1 cellular context compared by ENCODE assay signal in the genomic region with DNA sequence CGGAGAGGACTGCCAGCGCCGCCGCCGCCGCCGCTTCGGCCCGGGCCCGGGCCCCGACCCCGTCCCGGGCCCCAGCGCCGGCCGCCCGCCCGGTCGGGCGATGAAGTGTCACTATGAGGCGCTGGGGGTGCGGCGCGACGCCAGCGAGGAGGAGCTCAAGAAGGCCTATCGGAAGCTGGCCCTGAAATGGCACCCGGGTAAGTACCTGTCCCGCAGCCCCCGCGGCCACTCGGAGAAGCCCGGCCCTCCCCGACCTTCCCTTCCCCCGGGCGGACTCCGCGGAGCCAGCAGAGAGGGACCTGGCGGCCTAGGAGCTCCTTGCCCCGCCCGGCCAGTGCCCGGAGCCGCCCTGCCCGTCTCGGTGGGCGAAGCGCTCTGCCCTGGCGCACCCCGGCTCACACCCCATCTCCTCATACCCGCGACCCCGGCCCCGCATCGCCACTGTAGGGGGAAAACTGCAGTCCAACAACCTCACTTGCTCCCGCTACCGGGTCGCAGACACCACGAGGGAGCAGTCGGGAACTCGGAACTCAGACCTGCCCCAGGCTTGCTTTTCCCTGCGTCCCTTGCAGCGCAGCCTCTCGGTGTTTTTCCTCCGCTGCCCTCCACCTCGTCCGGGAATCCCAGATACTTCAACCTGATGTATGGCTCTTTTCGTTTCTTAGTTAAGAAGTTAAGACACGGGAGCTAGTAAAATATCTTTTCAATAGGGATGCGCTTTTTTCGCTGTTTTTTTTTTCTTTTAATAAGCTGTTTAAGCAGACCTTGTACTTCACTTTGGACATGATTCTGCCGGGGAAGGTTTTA.
A peak's percentile ranks its signal among the peaks of the same experiment; 100 is the strongest.
TF ChIP-seq lines count a peak whose summit lies in the region.

No MANE protein-coding gene starts in this region.

TF ChIP-seq in HepG2, 621 proteins besides CTCF, POLR2A, EP300 and RAD21 (continued from another document and continues in another):
- TF ChIP-seq, protein P1, sequence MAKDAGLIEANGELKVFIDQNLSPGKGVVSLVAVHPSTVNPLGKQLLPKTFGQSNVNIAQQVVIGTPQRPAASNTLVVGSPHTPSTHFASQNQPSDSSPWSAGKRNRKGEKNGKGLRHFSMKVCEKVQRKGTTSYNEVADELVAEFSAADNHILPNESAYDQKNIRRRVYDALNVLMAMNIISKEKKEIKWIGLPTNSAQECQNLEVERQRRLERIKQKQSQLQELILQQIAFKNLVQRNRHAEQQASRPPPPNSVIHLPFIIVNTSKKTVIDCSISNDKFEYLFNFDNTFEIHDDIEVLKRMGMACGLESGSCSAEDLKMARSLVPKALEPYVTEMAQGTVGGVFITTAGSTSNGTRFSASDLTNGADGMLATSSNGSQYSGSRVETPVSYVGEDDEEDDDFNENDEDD (CRISPR knock-in tag; IDR thresholded peaks at IDR 0.05; ENCODE audit: borderline replicate concordance) = no peak
- TF ChIP-seq DNMT1 (CRISPR knock-in tag; IDR thresholded peaks at IDR 0.05) (no peak), ZNF331 (CRISPR knock-in tag; IDR thresholded peaks at IDR 0.05) (peak; percentile 15; the same call in 1 of the 2 replicates), ZNF143 (CRISPR knock-in tag; IDR thresholded peaks at IDR 0.05) (no peak), ELF4 (CRISPR knock-in tag; IDR thresholded peaks at IDR 0.05; ENCODE audit: borderline replicate concordance) (0 out of 2 replicates have a peak, but pooled peaks have one; percentile 22), EED (CRISPR knock-in tag; IDR thresholded peaks at IDR 0.05) (0 out of 2 replicates have a peak, but pooled peaks have one; percentile 27), ZSCAN20 (CRISPR knock-in tag; IDR thresholded peaks at IDR 0.05; ENCODE audit: borderline replicate concordance) (no peak; the same call in 1 of the 2 replicates), ZNF235 (CRISPR knock-in tag; IDR thresholded peaks at IDR 0.05; ENCODE audit: borderline replicate concordance) (no peak), HNRNPLL (IDR thresholded peaks at IDR 0.05; ENCODE audit: low read depth, low read length, poor library complexity, severe bottlenecking) (peak; percentile 42), ZC3H13 (CRISPR knock-in tag; IDR thresholded peaks at IDR 0.05) (no peak), ZNF333 (CRISPR knock-in tag; IDR thresholded peaks at IDR 0.05; ENCODE audit: borderline replicate concordance) (peak; percentile 52; the same call in 1 of the 2 replicates), ZBTB38 (CRISPR knock-in tag; IDR thresholded peaks at IDR 0.05) (0 out of 2 replicates have a peak, but pooled peaks have one; percentile 26), ZNF501 (CRISPR knock-in tag; IDR thresholded peaks at IDR 0.05) (peak; percentile 54), HCFC1 (IDR thresholded peaks at IDR 0.05; ENCODE audit: low read depth, low read length) (no peak), ARNTL (CRISPR knock-in tag; IDR thresholded peaks at IDR 0.05) (0 out of 2 replicates have a peak, but pooled peaks have one; percentile 9), KMT2A (CRISPR knock-in tag; IDR thresholded peaks at IDR 0.05) (peak; percentile 60; the same call in 1 of the 2 replicates), NFKBIZ (CRISPR knock-in tag; IDR thresholded peaks at IDR 0.05) (no peak), CEBPG (CRISPR knock-in tag; IDR thresholded peaks at IDR 0.05) (no peak), HNRNPL (IDR thresholded peaks at IDR 0.05; ENCODE audit: low read depth, low read length) (0 out of 2 replicates have a peak, but pooled peaks have one; percentile 52), ZNF317 (CRISPR knock-in tag; IDR thresholded peaks at IDR 0.05) (peak; percentile 38; the same call in 1 of the 2 replicates), ETV6 (CRISPR knock-in tag; conservative IDR thresholded peaks at IDR 0.05) (0 out of 2 replicates have a peak, but pooled peaks have one; percentile 36), ZNF850 (CRISPR knock-in tag; conservative IDR thresholded peaks at IDR 0.05) (0 out of 2 replicates have a peak, but pooled peaks have one; percentile 16), SYNCRIP (IDR thresholded peaks at IDR 0.05; ENCODE audit: insufficient read depth, low read depth, low read length) (no peak), ELF1 (CRISPR knock-in tag; IDR thresholded peaks at IDR 0.05) (no peak), ZNF747 (CRISPR knock-in tag; IDR thresholded peaks at IDR 0.05; ENCODE audit: borderline replicate concordance) (peak; percentile 74), NONO (IDR thresholded peaks at IDR 0.05) (no peak), NONO (CRISPR knock-in tag; conservative IDR thresholded peaks at IDR 0.05) (peak; percentile 53; the same call in 1 of the 2 replicates), ZBTB7B (CRISPR knock-in tag; IDR thresholded peaks at IDR 0.05) (peak; percentile 37; the same call in 1 of the 2 replicates), PITX1 (CRISPR knock-in tag; IDR thresholded peaks at IDR 0.05) (peak; percentile 45; the same call in 1 of the 2 replicates), MAFK (conservative IDR thresholded peaks at IDR 0.05 in 1 of 2, IDR thresholded peaks at IDR 0.05 in 1 of 2; ENCODE audit: low read length in 2 of 2) (no peak), MYC (CRISPR knock-in tag; IDR thresholded peaks at IDR 0.05; ENCODE audit: borderline replicate concordance) (peak; percentile 63; the same call in 1 of the 2 replicates), GLI4 (CRISPR knock-in tag; IDR thresholded peaks at IDR 0.05; ENCODE audit: borderline replicate concordance) (peak; percentile 72; the same call in 1 of the 2 replicates), JUN (CRISPR knock-in tag; IDR thresholded peaks at IDR 0.05) (no peak), ZNF768 (CRISPR knock-in tag; IDR thresholded peaks at IDR 0.05) (peak; percentile 50; the same call in 1 of the 2 replicates)
- TF ChIP-seq, protein P2, sequence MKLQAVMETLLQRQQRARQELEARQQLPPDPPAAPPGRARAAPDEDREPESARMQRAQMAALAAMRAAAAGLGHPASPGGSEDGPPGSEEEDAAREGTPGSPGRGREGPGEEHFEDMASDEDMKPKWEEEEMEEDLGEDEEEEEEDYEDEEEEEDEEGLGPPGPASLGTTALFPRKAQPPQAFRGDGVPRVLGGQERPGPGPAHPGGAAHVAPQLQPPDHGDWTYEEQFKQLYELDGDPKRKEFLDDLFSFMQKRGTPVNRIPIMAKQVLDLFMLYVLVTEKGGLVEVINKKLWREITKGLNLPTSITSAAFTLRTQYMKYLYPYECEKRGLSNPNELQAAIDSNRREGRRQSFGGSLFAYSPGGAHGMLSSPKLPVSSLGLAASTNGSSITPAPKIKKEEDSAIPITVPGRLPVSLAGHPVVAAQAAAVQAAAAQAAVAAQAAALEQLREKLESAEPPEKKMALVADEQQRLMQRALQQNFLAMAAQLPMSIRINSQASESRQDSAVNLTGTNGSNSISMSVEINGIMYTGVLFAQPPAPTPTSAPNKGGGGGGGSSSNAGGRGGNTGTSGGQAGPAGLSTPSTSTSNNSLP (IDR thresholded peaks at IDR 0.05; ENCODE audit: low read depth, low read length) = no peak
- TF ChIP-seq, protein P3, sequence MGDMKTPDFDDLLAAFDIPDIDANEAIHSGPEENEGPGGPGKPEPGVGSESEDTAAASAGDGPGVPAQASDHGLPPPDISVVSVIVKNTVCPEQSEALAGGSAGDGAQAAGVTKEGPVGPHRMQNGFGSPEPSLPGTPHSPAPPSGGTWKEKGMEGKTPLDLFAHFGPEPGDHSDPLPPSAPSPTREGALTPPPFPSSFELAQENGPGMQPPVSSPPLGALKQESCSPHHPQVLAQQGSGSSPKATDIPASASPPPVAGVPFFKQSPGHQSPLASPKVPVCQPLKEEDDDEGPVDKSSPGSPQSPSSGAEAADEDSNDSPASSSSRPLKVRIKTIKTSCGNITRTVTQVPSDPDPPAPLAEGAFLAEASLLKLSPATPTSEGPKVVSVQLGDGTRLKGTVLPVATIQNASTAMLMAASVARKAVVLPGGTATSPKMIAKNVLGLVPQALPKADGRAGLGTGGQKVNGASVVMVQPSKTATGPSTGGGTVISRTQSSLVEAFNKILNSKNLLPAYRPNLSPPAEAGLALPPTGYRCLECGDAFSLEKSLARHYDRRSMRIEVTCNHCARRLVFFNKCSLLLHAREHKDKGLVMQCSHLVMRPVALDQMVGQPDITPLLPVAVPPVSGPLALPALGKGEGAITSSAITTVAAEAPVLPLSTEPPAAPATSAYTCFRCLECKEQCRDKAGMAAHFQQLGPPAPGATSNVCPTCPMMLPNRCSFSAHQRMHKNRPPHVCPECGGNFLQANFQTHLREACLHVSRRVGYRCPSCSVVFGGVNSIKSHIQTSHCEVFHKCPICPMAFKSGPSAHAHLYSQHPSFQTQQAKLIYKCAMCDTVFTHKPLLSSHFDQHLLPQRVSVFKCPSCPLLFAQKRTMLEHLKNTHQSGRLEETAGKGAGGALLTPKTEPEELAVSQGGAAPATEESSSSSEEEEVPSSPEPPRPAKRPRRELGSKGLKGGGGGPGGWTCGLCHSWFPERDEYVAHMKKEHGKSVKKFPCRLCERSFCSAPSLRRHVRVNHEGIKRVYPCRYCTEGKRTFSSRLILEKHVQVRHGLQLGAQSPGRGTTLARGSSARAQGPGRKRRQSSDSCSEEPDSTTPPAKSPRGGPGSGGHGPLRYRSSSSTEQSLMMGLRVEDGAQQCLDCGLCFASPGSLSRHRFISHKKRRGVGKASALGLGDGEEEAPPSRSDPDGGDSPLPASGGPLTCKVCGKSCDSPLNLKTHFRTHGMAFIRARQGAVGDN (CRISPR knock-in tag; IDR thresholded peaks at IDR 0.05) = peak; percentile 60
- TF ChIP-seq, protein P4, sequence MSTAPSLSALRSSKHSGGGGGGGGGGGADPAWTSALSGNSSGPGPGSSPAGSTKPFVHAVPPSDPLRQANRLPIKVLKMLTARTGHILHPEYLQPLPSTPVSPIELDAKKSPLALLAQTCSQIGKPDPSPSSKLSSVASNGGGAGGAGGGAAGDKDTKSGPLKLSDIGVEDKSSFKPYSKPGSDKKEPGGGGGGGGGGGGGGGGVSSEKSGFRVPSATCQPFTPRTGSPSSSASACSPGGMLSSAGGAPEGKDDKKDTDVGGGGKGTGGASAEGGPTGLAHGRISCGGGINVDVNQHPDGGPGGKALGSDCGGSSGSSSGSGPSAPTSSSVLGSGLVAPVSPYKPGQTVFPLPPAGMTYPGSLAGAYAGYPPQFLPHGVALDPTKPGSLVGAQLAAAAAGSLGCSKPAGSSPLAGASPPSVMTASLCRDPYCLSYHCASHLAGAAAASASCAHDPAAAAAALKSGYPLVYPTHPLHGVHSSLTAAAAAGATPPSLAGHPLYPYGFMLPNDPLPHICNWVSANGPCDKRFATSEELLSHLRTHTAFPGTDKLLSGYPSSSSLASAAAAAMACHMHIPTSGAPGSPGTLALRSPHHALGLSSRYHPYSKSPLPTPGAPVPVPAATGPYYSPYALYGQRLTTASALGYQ (CRISPR knock-in tag; IDR thresholded peaks at IDR 0.05) = no peak
- TF ChIP-seq, protein P5, sequence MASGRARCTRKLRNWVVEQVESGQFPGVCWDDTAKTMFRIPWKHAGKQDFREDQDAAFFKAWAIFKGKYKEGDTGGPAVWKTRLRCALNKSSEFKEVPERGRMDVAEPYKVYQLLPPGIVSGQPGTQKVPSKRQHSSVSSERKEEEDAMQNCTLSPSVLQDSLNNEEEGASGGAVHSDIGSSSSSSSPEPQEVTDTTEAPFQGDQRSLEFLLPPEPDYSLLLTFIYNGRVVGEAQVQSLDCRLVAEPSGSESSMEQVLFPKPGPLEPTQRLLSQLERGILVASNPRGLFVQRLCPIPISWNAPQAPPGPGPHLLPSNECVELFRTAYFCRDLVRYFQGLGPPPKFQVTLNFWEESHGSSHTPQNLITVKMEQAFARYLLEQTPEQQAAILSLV (CRISPR knock-in tag; IDR thresholded peaks at IDR 0.05; ENCODE audit: borderline replicate concordance) = peak; percentile 35; the same call in 1 of the 2 replicates
- TF ChIP-seq, protein P6, sequence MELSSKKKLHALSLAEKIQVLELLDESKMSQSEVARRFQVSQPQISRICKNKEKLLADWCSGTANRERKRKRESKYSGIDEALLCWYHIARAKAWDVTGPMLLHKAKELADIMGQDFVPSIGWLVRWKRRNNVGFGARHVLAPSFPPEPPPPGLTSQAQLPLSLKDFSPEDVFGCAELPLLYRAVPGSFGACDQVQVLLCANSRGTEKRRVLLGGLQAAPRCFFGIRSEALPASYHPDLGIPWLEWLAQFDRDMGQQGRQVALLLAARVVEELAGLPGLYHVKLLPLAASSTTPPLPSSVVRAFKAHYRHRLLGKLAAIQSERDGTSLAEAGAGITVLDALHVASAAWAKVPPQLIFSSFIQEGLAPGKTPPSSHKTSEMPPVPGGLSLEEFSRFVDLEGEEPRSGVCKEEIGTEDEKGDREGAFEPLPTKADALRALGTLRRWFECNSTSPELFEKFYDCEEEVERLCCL (CRISPR knock-in tag; IDR thresholded peaks at IDR 0.05; ENCODE audit: borderline replicate concordance) = no peak
- TF ChIP-seq, protein P7, sequence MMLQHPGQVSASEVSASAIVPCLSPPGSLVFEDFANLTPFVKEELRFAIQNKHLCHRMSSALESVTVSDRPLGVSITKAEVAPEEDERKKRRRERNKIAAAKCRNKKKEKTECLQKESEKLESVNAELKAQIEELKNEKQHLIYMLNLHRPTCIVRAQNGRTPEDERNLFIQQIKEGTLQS (CRISPR knock-in tag; IDR thresholded peaks at IDR 0.05) = peak; percentile 16; the same call in 1 of the 2 replicates
- TF ChIP-seq, protein P8, sequence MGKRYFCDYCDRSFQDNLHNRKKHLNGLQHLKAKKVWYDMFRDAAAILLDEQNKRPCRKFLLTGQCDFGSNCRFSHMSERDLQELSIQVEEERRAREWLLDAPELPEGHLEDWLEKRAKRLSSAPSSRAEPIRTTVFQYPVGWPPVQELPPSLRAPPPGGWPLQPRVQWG (CRISPR knock-in tag; IDR thresholded peaks at IDR 0.05; ENCODE audit: borderline replicate concordance, low read depth) = no peak
- TF ChIP-seq, protein P9, sequence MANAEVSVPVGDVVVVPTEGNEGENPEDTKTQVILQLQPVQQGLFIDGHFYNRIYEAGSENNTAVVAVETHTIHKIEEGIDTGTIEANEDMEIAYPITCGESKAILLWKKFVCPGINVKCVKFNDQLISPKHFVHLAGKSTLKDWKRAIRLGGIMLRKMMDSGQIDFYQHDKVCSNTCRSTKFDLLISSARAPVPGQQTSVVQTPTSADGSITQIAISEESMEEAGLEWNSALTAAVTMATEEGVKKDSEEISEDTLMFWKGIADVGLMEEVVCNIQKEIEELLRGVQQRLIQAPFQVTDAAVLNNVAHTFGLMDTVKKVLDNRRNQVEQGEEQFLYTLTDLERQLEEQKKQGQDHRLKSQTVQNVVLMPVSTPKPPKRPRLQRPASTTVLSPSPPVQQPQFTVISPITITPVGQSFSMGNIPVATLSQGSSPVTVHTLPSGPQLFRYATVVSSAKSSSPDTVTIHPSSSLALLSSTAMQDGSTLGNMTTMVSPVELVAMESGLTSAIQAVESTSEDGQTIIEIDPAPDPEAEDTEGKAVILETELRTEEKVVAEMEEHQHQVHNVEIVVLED (CRISPR knock-in tag; IDR thresholded peaks at IDR 0.05; ENCODE audit: borderline replicate concordance) = peak; percentile 45; the same call in 1 of the 2 replicates
- TF ChIP-seq, protein P10, sequence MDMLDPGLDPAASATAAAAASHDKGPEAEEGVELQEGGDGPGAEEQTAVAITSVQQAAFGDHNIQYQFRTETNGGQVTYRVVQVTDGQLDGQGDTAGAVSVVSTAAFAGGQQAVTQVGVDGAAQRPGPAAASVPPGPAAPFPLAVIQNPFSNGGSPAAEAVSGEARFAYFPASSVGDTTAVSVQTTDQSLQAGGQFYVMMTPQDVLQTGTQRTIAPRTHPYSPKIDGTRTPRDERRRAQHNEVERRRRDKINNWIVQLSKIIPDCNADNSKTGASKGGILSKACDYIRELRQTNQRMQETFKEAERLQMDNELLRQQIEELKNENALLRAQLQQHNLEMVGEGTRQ (IDR thresholded peaks at IDR 0.05; ENCODE audit: low read depth, low read length) = no peak
- TF ChIP-seq, protein P10 (CRISPR knock-in tag; IDR thresholded peaks at IDR 0.05; ENCODE audit: borderline replicate concordance) = no peak
